17 cellular contexts compared by ENCODE assay signal in genomic region chr10:20957744-20958143, GRCh38.
DNase-seq lines count a peak whose midpoint lies in the region; ATAC-seq and TF ChIP-seq lines count a peak whose summit lies in the region.
"Had no signal": no experiment of that assay in that cellular context is flagged by ENCODE, and none has a peak within 500 bp of the region (broad histone marks: within the 10 kb centered on the region; RNA-seq: fewer than 3 reads in every experiment).

No MANE protein-coding gene starts in this region.

- TF ChIP-seq EP300 in esophagus muscularis mucosa (IDR thresholded peaks at IDR 0.05) (no peak), gastroesophageal sphincter (IDR thresholded peaks at IDR 0.05) (no peak)

- ATAC-seq in left ventricle myocardium superior = peak; percentile 66
- no peak for ATAC-seq in gastroesophageal sphincter

- no peak overlapping the region for H3K4me3 ChIP-seq in esophagus muscularis mucosa
- no peak overlapping the region for H3K4me3 ChIP-seq in neuronal stem cell (ENCODE audit: low read length in 2 of 2)
- H3K4me3 ChIP-seq in gastroesophageal sphincter = no peak overlapping the region
- H3K4me3 ChIP-seq: GM23248, HAP-1 had no signal

- no peak for DNase-seq in left ventricle myocardium superior
- no peak for DNase-seq in cardiac septum (ENCODE audit: low spot score)
- DNase-seq in esophagus muscularis mucosa (ENCODE audit: extremely low spot score) = peak; percentile 62
- no peak for DNase-seq in neuronal stem cell (ENCODE audit: low spot score)
- DNase-seq in effector CD4-positive, alpha-beta T cell = no peak
- DNase-seq in DMS153 treated with DMSO at 0.1 percent for 48 hours (lab: John Stamatoyannopoulos, UW; ENCODE audit: unreplicated experiment) = no peak
- DNase-seq: ACHN; BE2C; C1 segment of cervical spinal cord; CD4-positive, CD25-positive, alpha-beta regulatory T cell; CD8-positive, alpha-beta memory T cell; COR-L47; DMS 273 treated with DMSO at 0.1 percent for 48 hours; GM23248; IMR-90 had no signal

- H3K23ac ChIP-seq in neuronal stem cell (ENCODE audit: low read depth, low read length, poor library complexity) = no peak overlapping the region

- no peak overlapping the region for H3K14ac ChIP-seq in neuronal stem cell (ENCODE audit: low read length)

- TF ChIP-seq CTCF in esophagus muscularis mucosa (IDR thresholded peaks at IDR 0.05) (no peak), gastroesophageal sphincter (IDR thresholded peaks at IDR 0.05) (no peak)

- intact Hi-C loops in left ventricle myocardium superior (cut with micrococcal nuclease) = no loop called here
- intact Hi-C loops in cardiac septum (cut with DNase I) = no loop called here
- intact Hi-C loops in esophagus muscularis mucosa (cut with DNase I) = no loop called here

- 43% methylated on average over 2 of the region's 2 CpGs for WGBS in esophagus muscularis mucosa
- WGBS in neuronal stem cell (ENCODE audit: extremely low coverage in 2 of 2, insufficient read length in 2 of 2, insufficient replicate concordance in 1 of 2), 2 donors = no CpG with 5 or more reads among the region's 2 CpGs
- 30 to 48% methylated on average over 1 to 2 of the region's 2 CpGs for WGBS in gastroesophageal sphincter (ENCODE audit: low coverage in 1 of 2), 2 donors

- H3K27ac ChIP-seq in esophagus muscularis mucosa (replicated peaks in 1 of 4) (no peak overlapping the region), neuronal stem cell (replicated peaks; ENCODE audit: low read length) (no peak overlapping the region), gastroesophageal sphincter (no peak overlapping the region)
- H3K27ac ChIP-seq: GM23248 had no signal

- H3K27me3 ChIP-seq in esophagus muscularis mucosa (no peaks in the 10 kb centered on the region), neuronal stem cell (ENCODE audit: control insufficient read depth in 3 of 3, insufficient read depth in 3 of 3, low read depth in 1 of 3, low read length in 3 of 3) (no peaks in the 10 kb centered on the region), gastroesophageal sphincter (peaks cover 4% of the 10 kb centered on the region)
- H3K27me3 ChIP-seq: BE2C had no signal

- no peak overlapping the region for H2BK5ac ChIP-seq in neuronal stem cell (ENCODE audit: low read length)

- no peaks in the 10 kb centered on the region for H3K4me1 ChIP-seq in esophagus muscularis mucosa
- peaks cover 3 to 20% of the 10 kb centered on the region in 2 donors for H3K4me1 ChIP-seq in neuronal stem cell (ENCODE audit: control insufficient read depth in 2 of 2, insufficient read depth in 1 of 2, low read depth in 1 of 2, low read length in 2 of 2)
- H3K4me1 ChIP-seq in gastroesophageal sphincter = no peaks in the 10 kb centered on the region

- TF ChIP-seq POLR2A in esophagus muscularis mucosa (IDR thresholded peaks at IDR 0.05; ENCODE audit: low read depth) (no peak), gastroesophageal sphincter (IDR thresholded peaks at IDR 0.05) (no peak)

- no peak overlapping the region for H3K4ac ChIP-seq in neuronal stem cell (ENCODE audit: low read length)

- H2BK12ac ChIP-seq in neuronal stem cell (ENCODE audit: low read length) = no peak overlapping the region

- H3K18ac ChIP-seq in neuronal stem cell (ENCODE audit: low read length) = peak overlapping the region; percentile 5

- H4K8ac ChIP-seq in neuronal stem cell (ENCODE audit: low read depth, low read length) = no peak overlapping the region

- no peak overlapping the region for H2BK120ac ChIP-seq in neuronal stem cell (ENCODE audit: low read depth, low read length)

- no peaks in the 10 kb centered on the region for H3K79me1 ChIP-seq in neuronal stem cell (ENCODE audit: low read depth, low read length)

- no peak overlapping the region for H3K4me2 ChIP-seq in neuronal stem cell (ENCODE audit: insufficient read depth, low read length, poor library complexity, severe bottlenecking)

- H3K9ac ChIP-seq in neuronal stem cell (ENCODE audit: low read depth, low read length, poor library complexity) = no peak overlapping the region
- H3K9ac ChIP-seq: GM23248 had no signal

- no peak overlapping the region for H2AFZ ChIP-seq in neuronal stem cell (ENCODE audit: low read length)
- H2AFZ ChIP-seq: GM23248 had no signal

- H3K9me3 ChIP-seq in esophagus muscularis mucosa = no peaks in the 10 kb centered on the region
- H3K9me3 ChIP-seq in neuronal stem cell (replicated peaks in 1 of 2; ENCODE audit: control insufficient read depth in 2 of 2, insufficient read depth in 1 of 2, low read depth in 1 of 2, low read length in 2 of 2) = peaks cover 0 to 13% of the 10 kb centered on the region in 2 donors
- H3K9me3 ChIP-seq in gastroesophageal sphincter = no peaks in the 10 kb centered on the region
- H3K9me3 ChIP-seq: BE2C, HAP-1 had no signal

- H3K36me3 ChIP-seq in esophagus muscularis mucosa = no peaks in the 10 kb centered on the region
- H3K36me3 ChIP-seq in neuronal stem cell (replicated peaks in 1 of 2; ENCODE audit: control insufficient read depth in 2 of 2, insufficient read depth in 2 of 2, low read length in 2 of 2) = peaks cover 0 to 2% of the 10 kb centered on the region in 2 donors
- H3K36me3 ChIP-seq in gastroesophageal sphincter = no peaks in the 10 kb centered on the region
- H3K36me3 ChIP-seq: BE2C, HAP-1 had no signal

- no peak overlapping the region for H2BK15ac ChIP-seq in neuronal stem cell (ENCODE audit: low read length)

- no peak overlapping the region for H4K91ac ChIP-seq in neuronal stem cell (ENCODE audit: low read depth, low read length, poor library complexity)

- no peak overlapping the region for H2AK5ac ChIP-seq in neuronal stem cell (ENCODE audit: low read depth, low read length)
